ENCODE assay signal across 8 cellular contexts in genomic region chr7:26376208-26376917, GRCh38.
DNase-seq lines count a peak whose midpoint lies in the region; ATAC-seq and TF ChIP-seq lines count a peak whose summit lies in the region.

No MANE protein-coding gene starts in this region.

- H4K20me1 ChIP-seq in BLaER1 = peaks cover 68% of the 10 kb centered on the region

- peaks cover 12% of the 10 kb centered on the region for H3K4me1 ChIP-seq in BLaER1
- peaks cover 3 to 6% of the 10 kb centered on the region in 2 donors for H3K4me1 ChIP-seq in gastrocnemius medialis

- H3K4me3 ChIP-seq in BLaER1 (peak overlapping the region; percentile 67), iPS-11a (ENCODE audit: low read depth, low read length) (peak overlapping the region; percentile 58), gastrocnemius medialis (peak overlapping the region; percentile 31 to 50 (median 42))

- peak; percentile 31 for ATAC-seq in HG03196 (IDR thresholded peaks at IDR 0.05; ENCODE audit: unreplicated experiment)
- ATAC-seq in activated naive CD4-positive, alpha-beta T cell treated with anti-CD3 and anti-CD28 coated beads, Interleukin-2, amount 50 U/mL, for 72 hours = peak; percentile 50 to 53
- ATAC-seq in gastrocnemius medialis = peak in 1 of 2 donors; percentile 36

- DNase-seq in GM19238 (ENCODE audit: insufficient read length, low spot score) (peak; percentile 14), NCI-H748 treated with DMSO at 0.1 percent for 48 hours (lab: John Stamatoyannopoulos, UW) (peak; percentile 75), gastrocnemius medialis (no peak), HT-29 (ENCODE audit: low spot score) (no peak)
- DNase-seq in activated naive CD4-positive, alpha-beta T cell treated with anti-CD3 and anti-CD28 coated beads, Interleukin-2, amount 50 U/mL, for 72 hours (ENCODE audit: low spot score in 2 of 2) = peak in 1 of 2 donors; percentile 37

- H3K36me3 Mint-ChIP-seq in activated naive CD4-positive, alpha-beta T cell treated with anti-CD3 and anti-CD28 coated beads, Interleukin-2, amount 50 U/mL, for 72 hours = peaks cover 9 to 12% of the 10 kb centered on the region in 2 donors

- in situ Hi-C loops in gastrocnemius medialis (cut with MboI; ENCODE audit: low sequenced_read_pairs in 4 of 4) = loop anchor here in 3 of 4 donors (10.0 kb wide), 2 partner anchors 478 to 778 kb away; partner anchors contain the start of genes HOXA3 (in 1 of the 3) and HOXA7 (in 1 of the 3)

- peak overlapping the region; percentile 95 for H3K4me2 ChIP-seq in BLaER1

- H3K9me3 ChIP-seq in BLaER1 = no peaks in the 10 kb centered on the region
- H3K9me3 ChIP-seq in gastrocnemius medialis = no peaks in the 10 kb centered on the region

- H3K36me3 ChIP-seq in BLaER1 = no peaks in the 10 kb centered on the region
- H3K36me3 ChIP-seq in gastrocnemius medialis = no peaks in the 10 kb centered on the region

- TF ChIP-seq POLR2A in gastrocnemius medialis (IDR thresholded peaks at IDR 0.05) = no peak

- H3K27ac ChIP-seq in BLaER1 (no peak overlapping the region), gastrocnemius medialis (no peak overlapping the region)

- intact Hi-C loops in gastrocnemius medialis (cut with DNase I; ENCODE audit: low total_unique reads) = loop anchor here (2.0 kb wide), 1 partner anchor 124 kb away; no protein-coding TSS in a partner anchor

- peak overlapping the region; percentile 14 to 44 for H3K27ac Mint-ChIP-seq in activated naive CD4-positive, alpha-beta T cell treated with anti-CD3 and anti-CD28 coated beads, Interleukin-2, amount 50 U/mL, for 72 hours

- H3K27me3 ChIP-seq in BLaER1 (peaks cover 76% of the 10 kb centered on the region), gastrocnemius medialis (peaks cover 81 to 84% (median 81%) of the 10 kb centered on the region in 3 donors)

- TF ChIP-seq CTCF in gastrocnemius medialis (IDR thresholded peaks at IDR 0.05 in 4 of 5, conservative IDR thresholded peaks at IDR 0.05 in 1 of 5) = no peak

- no peak overlapping the region for H3K9ac ChIP-seq in BLaER1

- no peaks in the 10 kb centered on the region for H3K9me3 Mint-ChIP-seq in activated naive CD4-positive, alpha-beta T cell treated with anti-CD3 and anti-CD28 coated beads, Interleukin-2, amount 50 U/mL, for 72 hours

Comparison
In these comparisons a context has a peak if more than half of its experiments do, and no peak if none do; other contexts are left out.
1. DNase-seq: peak in GM19238 (single experiment) and NCI-H748 treated with DMSO at 0.1 percent for 48 hours (single experiment); none in gastrocnemius medialis (0 of 2) and HT-29 (single experiment).
2. Peak in every context shown above with its lines, with median percentiles within 50 percentile points of each other: H3K4me3 ChIP-seq.